Comparison of ENCODE assay signal across 1 cellular context in genomic region chr6:153436346-153436745, GRCh38.
TF ChIP-seq lines count a peak whose summit lies in the region.

No MANE protein-coding gene starts in this region.

TF ChIP-seq in GM12878, 131 proteins besides CTCF, POLR2A, EP300 and RAD21 (continued from another document):
- TF ChIP-seq ZBTB4 (CRISPR knock-in tag; IDR thresholded peaks at IDR 0.05) (no peak), POLR2AphosphoS2 (IDR thresholded peaks at IDR 0.05; ENCODE audit: low read depth, low read length) (no peak), CHD1 (IDR thresholded peaks at IDR 0.05; ENCODE audit: low read depth, low read length) (no peak), REST (IDR thresholded peaks at IDR 0.05; ENCODE audit: low read depth, low read length) (no peak), BCL11A (IDR thresholded peaks at IDR 0.05; ENCODE audit: low read depth, low read length) (no peak), EZH2 (IDR thresholded peaks at IDR 0.05; ENCODE audit: borderline replicate concordance, control insufficient read depth, low read depth, low read length) (no peak), RB1 (IDR thresholded peaks at IDR 0.05; ENCODE audit: borderline replicate concordance) (no peak), FOXK2 (IDR thresholded peaks at IDR 0.05) (no peak)
